Comparison of ENCODE assay signal across 11 cellular contexts in the genomic region with DNA sequence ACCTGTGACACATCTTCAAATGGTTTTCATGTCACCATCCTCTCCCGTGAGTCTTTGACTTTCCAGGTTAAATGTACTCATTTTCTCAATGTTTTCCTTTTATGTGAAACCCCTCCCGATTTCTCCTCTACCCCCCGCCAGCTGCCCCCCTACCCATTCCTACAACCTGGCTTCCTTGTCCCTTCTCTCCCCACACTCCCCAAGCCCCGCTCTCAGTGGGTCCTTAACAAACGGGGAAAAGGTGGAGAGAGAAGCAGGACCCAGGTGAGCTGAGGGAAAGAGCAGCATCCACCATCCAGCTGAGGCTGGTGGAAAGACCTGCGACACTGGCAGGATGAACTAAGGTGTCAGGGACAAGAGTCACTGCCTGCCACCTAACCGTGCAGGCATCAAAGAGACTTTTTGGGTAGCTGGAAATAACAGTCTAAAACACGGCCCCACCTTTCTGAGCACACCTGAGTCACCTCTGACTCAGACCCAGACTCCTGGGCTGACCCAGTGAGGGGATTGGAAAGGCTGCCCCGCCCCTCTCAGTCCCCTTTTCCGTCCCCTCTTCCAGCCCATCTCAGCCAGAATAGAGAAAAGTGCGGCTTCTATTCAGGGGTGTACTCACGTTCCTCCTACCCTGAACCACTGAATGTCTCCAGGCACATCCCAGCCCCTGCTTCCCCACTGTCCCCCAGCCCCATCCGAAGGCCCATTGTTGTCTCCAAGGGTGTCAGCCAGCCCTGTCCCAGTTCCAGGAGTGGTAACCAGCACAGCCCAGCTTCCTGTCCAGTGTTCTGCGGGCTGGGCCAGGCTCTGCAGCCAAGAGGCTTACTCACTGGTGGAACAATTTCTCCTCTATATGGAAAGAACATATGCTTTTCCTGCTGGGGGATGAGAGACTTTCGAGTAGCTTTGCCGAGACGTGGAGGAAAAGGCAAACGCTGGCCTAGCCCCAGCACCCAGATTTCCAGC. TPM values are rescaled to one million over a fixed set of nuclear protein-coding genes. Genes with fewer than 3 reads are reported as not detected.
DNase-seq lines count a peak whose midpoint lies in the region; ATAC-seq, FAIRE-seq and TF ChIP-seq lines count a peak whose summit lies in the region.
"Had no signal": no experiment of that assay in that cellular context is flagged by ENCODE, and none has a peak within 500 bp of the region (broad histone marks: within the 10 kb centered on the region; RNA-seq: fewer than 3 reads in every experiment).

No MANE protein-coding gene starts in this region.

- ATAC-seq in naive B cell (ENCODE audit: low read depth in 2 of 2), result no peak
- no peak for ATAC-seq in body of pancreas
- ATAC-seq in HG03521 (IDR thresholded peaks at IDR 0.05; ENCODE audit: unreplicated experiment), result no peak

- intact Hi-C loops in body of pancreas (cut with DNase I), result loop anchor here (10.0 kb wide), 1 partner anchor 176 kb away; no protein-coding TSS in a partner anchor

- TF ChIP-seq CTCF in AG09309 (IDR thresholded peaks at IDR 0.05; ENCODE audit: control insufficient read depth, insufficient read depth, low read depth, low read length, missing control alignments) (no peak), body of pancreas (IDR thresholded peaks at IDR 0.05) (no peak)

- H3K27ac ChIP-seq in body of pancreas, result no peak overlapping the region
- no peak overlapping the region for H3K27ac ChIP-seq in small intestine (ENCODE audit: low read depth in 1 of 2, low read length in 1 of 2)

- H3K27me3 Mint-ChIP-seq in naive B cell, result no peaks in the 10 kb centered on the region
- H3K27me3 Mint-ChIP-seq: activated CD4-positive, alpha-beta T cell treated with anti-CD3 and anti-CD28 coated beads, Interleukin-2, amount 10 ng/mL, durations not matched to agents 7 days and 5 days had no signal

- no peak for FAIRE-seq in small intestine (lab: Jason Lieb, UNC)

- no peaks in the 10 kb centered on the region for H3K27me3 ChIP-seq in body of pancreas
- H3K27me3 ChIP-seq in small intestine (ENCODE audit: control insufficient read depth in 2 of 2, insufficient read depth in 2 of 2, low read length in 2 of 2), result no peaks in the 10 kb centered on the region
- H3K27me3 ChIP-seq: Peyer's patch had no signal

- DNase-seq in AG09309 (ENCODE audit: low read depth) (peak; percentile 16), M059J (ENCODE audit: low read depth) (peak; percentile 25), dermis blood vessel endothelial cell (peak; percentile 78), naive B cell (no peak), body of pancreas (no peak), small intestine (no peak), NCI-H2107 treated with DMSO at 0.1 percent for 48 hours (lab: John Stamatoyannopoulos, UW; ENCODE audit: unreplicated experiment) (no peak)
- DNase-seq: activated CD4-positive, alpha-beta T cell treated with anti-CD3 and anti-CD28 coated beads, Interleukin-2, amount 10 ng/mL, durations not matched to agents 7 days and 5 days; cerebellar nuclear complex; Peyer's patch had no signal

- H3K27ac Mint-ChIP-seq in naive B cell, result peak overlapping the region in 5 of 6 donors; percentile 18 to 93 (median 87)
- H3K27ac Mint-ChIP-seq: activated CD4-positive, alpha-beta T cell treated with anti-CD3 and anti-CD28 coated beads, Interleukin-2, amount 10 ng/mL, durations not matched to agents 7 days and 5 days had no signal

- peak overlapping the region in 4 of 8 donors; percentile 12 to 69 (median 40) for H3K4me3 Mint-ChIP-seq in naive B cell
- H3K4me3 Mint-ChIP-seq: activated CD4-positive, alpha-beta T cell treated with anti-CD3 and anti-CD28 coated beads, Interleukin-2, amount 10 ng/mL, durations not matched to agents 7 days and 5 days had no signal

- no peak for TF ChIP-seq POLR2A in body of pancreas (IDR thresholded peaks at IDR 0.05)

- H3K4me1 ChIP-seq in body of pancreas (peaks cover 36% of the 10 kb centered on the region), small intestine (ENCODE audit: control insufficient read depth in 2 of 2, insufficient read depth in 1 of 2, low read depth in 1 of 2, low read length in 1 of 2) (no peaks in the 10 kb centered on the region)

- peaks cover 53 to 72% (median 69%) of the 10 kb centered on the region in 3 donors for H3K4me1 Mint-ChIP-seq in naive B cell

- WGBS in body of pancreas, 2 donors, result 81 to 85% methylated on average over 14 to 18 of the region's 18 CpGs
- WGBS in small intestine, 3 donors, result 74 to 81% (median 79%) methylated on average over 18 of the region's 18 CpGs

- no peaks in the 10 kb centered on the region for H3K9me3 Mint-ChIP-seq in naive B cell
- H3K9me3 Mint-ChIP-seq: activated CD4-positive, alpha-beta T cell treated with anti-CD3 and anti-CD28 coated beads, Interleukin-2, amount 10 ng/mL, durations not matched to agents 7 days and 5 days had no signal

- H3K36me3 Mint-ChIP-seq in naive B cell, result no peaks in the 10 kb centered on the region

- H3K9me3 ChIP-seq in body of pancreas, result no peaks in the 10 kb centered on the region
- H3K9me3 ChIP-seq in small intestine (ENCODE audit: control insufficient read depth, low read depth), result no peaks in the 10 kb centered on the region
- H3K9me3 ChIP-seq: Peyer's patch had no signal

- H3K36me3 ChIP-seq in body of pancreas (replicated peaks in 1 of 2; ENCODE audit: insufficient read depth in 1 of 2, low read depth in 2 of 2), result no peaks in the 10 kb centered on the region
- H3K36me3 ChIP-seq in small intestine (ENCODE audit: control insufficient read depth in 2 of 2, insufficient read depth in 2 of 2, low read length in 2 of 2), result no peaks in the 10 kb centered on the region
- H3K36me3 ChIP-seq: Peyer's patch had no signal

- H3K4me3 ChIP-seq in AG09309 (ENCODE audit: control insufficient read depth, low read depth, low read length) (no peak overlapping the region), body of pancreas (no peak overlapping the region), small intestine (ENCODE audit: low read depth in 1 of 2, low read length in 2 of 2) (no peak overlapping the region)
- H3K4me3 ChIP-seq: Peyer's patch had no signal

RNA-seq across cellular contexts. Expression of a gene that starts 20.4 kb away (rescaled TPM):
- total RNA-seq in M059J (2014; rRNA removed; shearing (Covaris generic)), result 30.5 and 37.6 TPM in 2 replicates
- total RNA-seq in dermis blood vessel endothelial cell (22.2 and 49.4 TPM in 2 replicates), body of pancreas (10 to 100 TPM in 1 of 2 donors, 1 to 10 TPM in 1; 2.9 to 25.4 TPM)
- polyA plus RNA-seq in naive B cell (ENCODE audit: low read depth in 6 of 6) (1,000 to 10,000 TPM in 2 of 6 donors, 100 to 1,000 TPM in 4; 638 to 1,304 (median 969) TPM), small intestine (100 to 1,000 TPM in 2 of 3 donors, 10 to 100 TPM in 1; 64.5 to 434 (median 132) TPM)

RNA-seq across cellular contexts. Expression of a gene that starts 38.1 kb away (rescaled TPM):
- total RNA-seq in M059J (2014; rRNA removed; shearing (Covaris generic)), result 11.5 and 15.7 TPM in 2 replicates
- total RNA-seq in dermis blood vessel endothelial cell (58.9 and 73.0 TPM in 2 replicates), body of pancreas (10 to 100 TPM; 20.4 to 23.3 TPM)
- polyA plus RNA-seq in naive B cell (ENCODE audit: low read depth in 6 of 6) (10 to 100 TPM; 28.2 to 73.0 (median 40.2) TPM), small intestine (10 to 100 TPM in 2 of 3 donors, 1 to 10 TPM in 1; 5.4 to 16.8 (median 14.4) TPM)

Comparison
In these comparisons a context has a peak if more than half of its experiments do, and no peak if none do; other contexts are left out.
1. DNase-seq: peak in AG09309 (single experiment), M059J (single experiment) and dermis blood vessel endothelial cell (single experiment); none in naive B cell (single experiment), body of pancreas (0 of 4), small intestine (single experiment) and NCI-H2107 treated with DMSO at 0.1 percent for 48 hours (single experiment).